Comparison of ENCODE assay signal across 9 cellular contexts in genomic region chr5:163347671-163348070, GRCh38.
A peak's percentile ranks its signal among the peaks of the same experiment; 100 is the strongest.
DNase-seq lines count a peak whose midpoint lies in the region; ATAC-seq and TF ChIP-seq lines count a peak whose summit lies in the region.
"Had no signal": no experiment of that assay in that cellular context is flagged by ENCODE, and none has a peak within 500 bp of the region (broad histone marks: within the 10 kb centered on the region; RNA-seq: fewer than 3 reads in every experiment).

No MANE protein-coding gene starts in this region.

- H3K27ac Mint-ChIP-seq in activated CD4-positive, alpha-beta T cell treated with anti-CD3 and anti-CD28 coated beads for 36 hours = no peak overlapping the region
- H3K27ac Mint-ChIP-seq: stimulated activated effector memory CD8-positive, alpha-beta T cell treated with anti-CD3 and anti-CD28 coated beads, Interleukin-12 subunit alpha, Interleukin-12 subunit beta, amount 100 ng/mL, for 72 hours had no signal

- no peaks in the 10 kb centered on the region for H4K20me1 ChIP-seq in HCT116 (ENCODE audit: insufficient read depth)

- DNase-seq in heart left ventricle (peak in 4 of 5 donors; percentile 13 to 33 (median 30)), Right ventricle myocardium inferior (ENCODE audit: missing footprints) (no peak), HCT116 (ENCODE audit: low read depth, low spot score) (peak; percentile 51), NCI-H1105 (lab: John Stamatoyannopoulos, UW) (peak; percentile 11), mesendoderm (peak; percentile 76)
- peak; percentile 70 for DNase-seq in activated CD4-positive, alpha-beta T cell treated with anti-CD3 and anti-CD28 coated beads for 36 hours
- DNase-seq in effector CD4-positive, alpha-beta T cell = peak; percentile 27
- peak; percentile 43 for DNase-seq in stimulated activated naive CD8-positive, alpha-beta T cell treated with anti-CD3 and anti-CD28 coated beads, Interleukin-15, Interleukin-2, amounts not matched to agents 100 U/mL and 50 U/mL, for 24 hours

- H3K4ac ChIP-seq in mesendoderm (ENCODE audit: low read depth, low read length) = no peak overlapping the region

- CTCF ChIA-PET in HCT116 (lab: Charles Lee) = interaction anchor here (0.7 to 3.2 kb wide), 5 partner anchors 42 to 268 kb away, joined by 3 to 18 read pairs (median 3); no protein-coding TSS in a partner anchor
- CTCF ChIA-PET in activated CD4-positive, alpha-beta T cell treated with anti-CD3 and anti-CD28 coated beads for 36 hours (lab: Charles Lee) = interaction anchor here (0.6 to 2.4 kb wide), 19 partner anchors 9 to 1502 kb away, joined by 3 to 11 read pairs (median 3); no protein-coding TSS in a partner anchor

- no peaks in the 10 kb centered on the region for H3K9me3 Mint-ChIP-seq in activated CD4-positive, alpha-beta T cell treated with anti-CD3 and anti-CD28 coated beads for 36 hours (ENCODE audit: low read depth)
- H3K9me3 Mint-ChIP-seq: stimulated activated effector memory CD8-positive, alpha-beta T cell treated with anti-CD3 and anti-CD28 coated beads, Interleukin-12 subunit alpha, Interleukin-12 subunit beta, amount 100 ng/mL, for 72 hours had no signal

- no peaks in the 10 kb centered on the region for H3K79me1 ChIP-seq in mesendoderm (ENCODE audit: low read length)

- TF ChIP-seq RAD21 in HCT116 (IDR thresholded peaks at IDR 0.05; ENCODE audit: low read depth) = peak; percentile 82

- H3K27me3 Mint-ChIP-seq in activated CD4-positive, alpha-beta T cell treated with anti-CD3 and anti-CD28 coated beads for 36 hours = peaks cover 5% of the 10 kb centered on the region

- no peak overlapping the region for H3K27ac ChIP-seq in heart left ventricle
- H3K27ac ChIP-seq in HCT116 (ENCODE audit: low read depth, low read length) = no peak overlapping the region
- H3K27ac ChIP-seq in mesendoderm (ENCODE audit: low read depth, low read length) = no peak overlapping the region

- H3K4me1 Mint-ChIP-seq in activated CD4-positive, alpha-beta T cell treated with anti-CD3 and anti-CD28 coated beads for 36 hours = no peaks in the 10 kb centered on the region
- H3K4me1 Mint-ChIP-seq: stimulated activated effector memory CD8-positive, alpha-beta T cell treated with anti-CD3 and anti-CD28 coated beads, Interleukin-12 subunit alpha, Interleukin-12 subunit beta, amount 100 ng/mL, for 72 hours had no signal

- H3K23ac ChIP-seq in mesendoderm (ENCODE audit: low read length) = no peak overlapping the region

- POLR2A ChIA-PET in HCT116 (lab: Charles Lee) = interaction anchor here (0.7 kb wide), 1 partner anchor 30 kb away, joined by 3 read pairs; no protein-coding TSS in a partner anchor
- POLR2A ChIA-PET in activated CD4-positive, alpha-beta T cell treated with anti-CD3 and anti-CD28 coated beads for 36 hours (lab: Charles Lee) = no interaction called here

- no TSS peak for BruUV-seq in HCT116 (replicated peaks; lab: Mats Ljungman, UMichigan)

- H3K4me2 ChIP-seq in HCT116 (ENCODE audit: low read length) (no peak overlapping the region), mesendoderm (ENCODE audit: low read length) (no peak overlapping the region)

- H3K56ac ChIP-seq in mesendoderm (ENCODE audit: low read length) = no peak overlapping the region

- H3K9me3 ChIP-seq in heart left ventricle (no peaks in the 10 kb centered on the region), HCT116 (ENCODE audit: control insufficient read depth in 1 of 2, insufficient read depth in 1 of 2, low read depth in 1 of 2, low read length in 2 of 2) (no peaks in the 10 kb centered on the region)

- no peak overlapping the region for H2BK15ac ChIP-seq in mesendoderm (replicated peaks; ENCODE audit: low read depth)

- 0 to 3% (median 1%) methylated on average over 2 of the region's 2 CpGs for WGBS in heart left ventricle, 4 donors
- no CpG with 5 or more reads among the region's 2 CpGs for WGBS in mesendoderm (ENCODE audit: extremely low coverage, insufficient coverage, low lambda C conversion rate)

- no peaks in the 10 kb centered on the region for H3K36me3 ChIP-seq in heart left ventricle
- no peaks in the 10 kb centered on the region for H3K36me3 ChIP-seq in HCT116 (ENCODE audit: control insufficient read depth in 1 of 2, insufficient read depth in 2 of 2, low read length in 2 of 2)
- H3K36me3 ChIP-seq in mesendoderm (ENCODE audit: control insufficient read depth, insufficient read depth, low read length) = no peaks in the 10 kb centered on the region

- no peaks in the 10 kb centered on the region for H3K27me3 ChIP-seq in heart left ventricle
- 0 out of 2 replicates have a peak, but pooled peaks cover 10% of the 10 kb centered on the region for H3K27me3 ChIP-seq in HCT116 (ENCODE audit: insufficient read depth, low read length)
- H3K27me3 ChIP-seq in mesendoderm (ENCODE audit: insufficient read depth, low read length, poor library complexity) = no peaks in the 10 kb centered on the region

- H3K4me3 ChIP-seq in heart left ventricle = no peak overlapping the region
- H3K4me3 ChIP-seq in HCT116 (replicated peaks in 1 of 2; ENCODE audit: low read depth in 1 of 2, low read length in 2 of 2) = no peak overlapping the region
- H3K4me3 ChIP-seq in mesendoderm (ENCODE audit: low read length) = no peak overlapping the region

- H2BK5ac ChIP-seq in mesendoderm (ENCODE audit: low read length) = no peak overlapping the region

- RAD21 ChIA-PET in HCT116 (lab: Charles Lee; ENCODE audit: low non-redundant PET in 1 of 2, low total read pairs in 2 of 2, uncharacterized antibody in 2 of 2, unreplicated experiment in 2 of 2) = no interaction called here

- TF ChIP-seq CTCF in heart left ventricle (IDR thresholded peaks at IDR 0.05) (peak; percentile 56 to 81 (median 76)), HCT116 (IDR thresholded peaks at IDR 0.05 in 2 of 3, conservative IDR thresholded peaks at IDR 0.05 in 1 of 3; ENCODE audit: borderline replicate concordance in 1 of 3, insufficient read depth in 1 of 3, low read depth in 2 of 3, low read length in 2 of 3) (peak; percentile 53 to 92 (median 81); a peak in 5 of 6 replicates)

- no peak overlapping the region for H2AK5ac ChIP-seq in mesendoderm (ENCODE audit: low read length)

- ATAC-seq in heart left ventricle (no peak), Right ventricle myocardium inferior (no peak), HCT116 (peak; percentile 82)
- no peak for ATAC-seq in activated CD4-positive, alpha-beta T cell treated with anti-CD3 and anti-CD28 coated beads for 36 hours
- ATAC-seq in stimulated activated naive CD8-positive, alpha-beta T cell treated with anti-CD3 and anti-CD28 coated beads, Interleukin-15, Interleukin-2, amounts not matched to agents 100 U/mL and 50 U/mL, for 24 hours = no peak
- ATAC-seq: stimulated activated effector memory CD8-positive, alpha-beta T cell treated with anti-CD3 and anti-CD28 coated beads, Interleukin-12 subunit alpha, Interleukin-12 subunit beta, amount 100 ng/mL, for 72 hours had no signal

- no peak overlapping the region for H3K4me3 Mint-ChIP-seq in activated CD4-positive, alpha-beta T cell treated with anti-CD3 and anti-CD28 coated beads for 36 hours
- H3K4me3 Mint-ChIP-seq: stimulated activated effector memory CD8-positive, alpha-beta T cell treated with anti-CD3 and anti-CD28 coated beads, Interleukin-12 subunit alpha, Interleukin-12 subunit beta, amount 100 ng/mL, for 72 hours had no signal

- intact Hi-C loops in heart left ventricle (cut with DNase I) = loop anchor here in 4 of 10 donors (5.0 to 10.0 kb wide), 3 partner anchors 1133 to 1805 kb away; no protein-coding TSS in a partner anchor
- intact Hi-C loops in Right ventricle myocardium inferior (cut with DNase I) = loop anchor here (5.0 kb wide), 1 partner anchor 1380 kb away; no protein-coding TSS in a partner anchor
- intact Hi-C loops in HCT116 (cut with micrococcal nuclease) = loop anchor here (2.0 to 10.0 kb wide), 4 partner anchors 61 to 1495 kb away; no protein-coding TSS in a partner anchor
- intact Hi-C loops in activated CD4-positive, alpha-beta T cell treated with anti-CD3 and anti-CD28 coated beads for 36 hours (cut with DNase I, micrococcal nuclease) = loop anchor here (1.0 to 10.0 kb wide), 4 partner anchors 61 to 1803 kb away; partner anchors contain the start of gene GABRB2 (in 1 of the 2)

- no peaks in the 10 kb centered on the region for H3K36me3 Mint-ChIP-seq in activated CD4-positive, alpha-beta T cell treated with anti-CD3 and anti-CD28 coated beads for 36 hours (ENCODE audit: low read depth)
- H3K36me3 Mint-ChIP-seq: stimulated activated effector memory CD8-positive, alpha-beta T cell treated with anti-CD3 and anti-CD28 coated beads, Interleukin-12 subunit alpha, Interleukin-12 subunit beta, amount 100 ng/mL, for 72 hours had no signal

- no peak overlapping the region for H4K5ac ChIP-seq in mesendoderm (ENCODE audit: low read length)

- no peak for TF ChIP-seq POLR2A in heart left ventricle (IDR thresholded peaks at IDR 0.05)
- no peak for TF ChIP-seq POLR2A in HCT116 (IDR thresholded peaks at IDR 0.05; ENCODE audit: borderline replicate concordance, extremely low read depth, insufficient read depth, insufficient read length)

- H3K18ac ChIP-seq in mesendoderm (ENCODE audit: low read length) = no peak overlapping the region

- no peak overlapping the region for H2BK120ac ChIP-seq in mesendoderm (ENCODE audit: low read depth, low read length)

- H3K4me1 ChIP-seq in heart left ventricle (peaks cover 0 to 11% (median 0%) of the 10 kb centered on the region in 12 donors), HCT116 (ENCODE audit: control insufficient read depth in 1 of 2, insufficient read depth in 2 of 2, low read length in 2 of 2) (no peaks in the 10 kb centered on the region), mesendoderm (ENCODE audit: control insufficient read depth, low read depth, low read length) (no peaks in the 10 kb centered on the region)

- H3K9ac ChIP-seq in HCT116 (ENCODE audit: low read length) (no peak overlapping the region), mesendoderm (ENCODE audit: low read length) (no peak overlapping the region)

- H4K8ac ChIP-seq in mesendoderm (ENCODE audit: low read depth, low read length) = no peak overlapping the region

- H2AFZ ChIP-seq in HCT116 (ENCODE audit: low read depth, low read length, poor library complexity, severe bottlenecking) = no peak overlapping the region

- H3K79me2 ChIP-seq in HCT116 (ENCODE audit: insufficient read depth, low read length) = no peaks in the 10 kb centered on the region
- H3K79me2 ChIP-seq in mesendoderm (ENCODE audit: control insufficient read depth, insufficient read depth, low read length) = no peaks in the 10 kb centered on the region

- no peaks in the 10 kb centered on the region for H3K9me2 ChIP-seq in HCT116 (ENCODE audit: insufficient read depth)
